8 cellular contexts compared by ENCODE assay signal in genomic region chr13:30306762-30307193, GRCh38. TPM values are rescaled to one million over a fixed set of nuclear protein-coding genes. Genes with fewer than 3 reads are reported as not detected.
DNase-seq lines count a peak whose midpoint lies in the region; ATAC-seq and TF ChIP-seq lines count a peak whose summit lies in the region.

No MANE protein-coding gene starts in this region.

- TF ChIP-seq CTCF in OCI-LY7 (conservative IDR thresholded peaks at IDR 0.05; ENCODE audit: low read length) (no peak), epithelial cell of proximal tubule (conservative IDR thresholded peaks at IDR 0.05; ENCODE audit: low read depth, low read length) (no peak)

- peak; percentile 80 for ATAC-seq in GM21576 (IDR thresholded peaks at IDR 0.05; ENCODE audit: unreplicated experiment)

- H3K4me2 ChIP-seq in OCI-LY7 (ENCODE audit: low read length) = peak overlapping the region; percentile 98

- peak overlapping the region; percentile 86; the same call in 1 of the 2 replicates for H2AFZ ChIP-seq in OCI-LY7 (ENCODE audit: low read length)

- peak overlapping the region; percentile 80 to 91 (median 85) for H3K27ac Mint-ChIP-seq in IgD-negative memory B cell

- H3K4me1 Mint-ChIP-seq in IgD-negative memory B cell = peaks cover 29 to 39% (median 36%) of the 10 kb centered on the region in 3 donors

- peaks cover 65% of the 10 kb centered on the region for H3K79me2 ChIP-seq in OCI-LY7 (ENCODE audit: insufficient read depth, low read depth, low read length)

- H4K20me1 ChIP-seq in OCI-LY7 (ENCODE audit: insufficient read depth, low read length) = no peaks in the 10 kb centered on the region

- peak overlapping the region; percentile 89 to 95 (median 94) for H3K4me3 Mint-ChIP-seq in IgD-negative memory B cell

- H3K9me3 Mint-ChIP-seq in IgD-negative memory B cell = no peaks in the 10 kb centered on the region

- no peaks in the 10 kb centered on the region for H3K36me3 Mint-ChIP-seq in IgD-negative memory B cell

- intact Hi-C loops in OCI-LY7 (cut with micrococcal nuclease; ENCODE audit: unreplicated experiment) = loop anchor here (1.0 to 10.0 kb wide), 7 partner anchors 26 to 712 kb away; partner anchors contain the start of genes HMGB1, SLC7A1, UBE2L5 and USPL1

- DNase-seq in DMS114 treated with DMSO at 0.1 percent for 48 hours (lab: John Stamatoyannopoulos, UW; ENCODE audit: unreplicated experiment) (peak; percentile 63), OCI-LY7 (ENCODE audit: low spot score) (peak; percentile 98), activated T-cell treated with anti-CD3 and anti-CD28 coated beads for 4 hours (peak; percentile 88), epithelial cell of proximal tubule (ENCODE audit: low read depth) (peak; percentile 38)
- DNase-seq in stimulated activated CD8-positive, alpha-beta memory T cell treated with anti-CD3 and anti-CD28 coated beads, Interleukin-2, amount 100 ng/mL, for 48 hours (ENCODE audit: low read depth in 2 of 2) = peak; percentile 86 to 87

- H3K9me2 ChIP-seq in OCI-LY7 (ENCODE audit: insufficient read depth, low read length) = no peaks in the 10 kb centered on the region

- peaks cover 10% of the 10 kb centered on the region for H3K36me3 ChIP-seq in OCI-LY7 (ENCODE audit: insufficient read depth, low read length)

- no TSS peak for BruUV-seq in OCI-LY7 (replicated peaks; lab: Mats Ljungman, UMichigan)

- no peaks in the 10 kb centered on the region for H3K9me3 ChIP-seq in OCI-LY7 (ENCODE audit: low read length)
- no peaks in the 10 kb centered on the region for H3K9me3 ChIP-seq in mononuclear cell (ENCODE audit: low read depth, low read length)

- no peaks in the 10 kb centered on the region for H3K27me3 ChIP-seq in mononuclear cell (ENCODE audit: insufficient read depth, low read length)

- peak overlapping the region; percentile 82 for H3K4me3 ChIP-seq in OCI-LY7 (ENCODE audit: low read depth, low read length, poor library complexity, severe bottlenecking)
- peak overlapping the region; percentile 84 for H3K4me3 ChIP-seq in epithelial cell of proximal tubule (ENCODE audit: low read depth, low read length)
- H3K4me3 ChIP-seq in mononuclear cell (ENCODE audit: low read length) = peak overlapping the region; percentile 86

- H3K27ac ChIP-seq in OCI-LY7 (ENCODE audit: low read depth, low read length, poor library complexity, severe bottlenecking) = peak overlapping the region; percentile 70

- H3K4me1 ChIP-seq in OCI-LY7 (ENCODE audit: insufficient read depth, low read length, poor library complexity, severe bottlenecking) = peaks cover 72% of the 10 kb centered on the region
- peaks cover 32% of the 10 kb centered on the region for H3K4me1 ChIP-seq in mononuclear cell (ENCODE audit: insufficient read depth, low read length)

- POLR2A ChIA-PET in OCI-LY7 (lab: Charles Lee) = interaction anchor here (0.6 to 5.7 kb wide), 19 partner anchors 11 to 880 kb away, joined by 3 to 54 read pairs (median 4); no protein-coding TSS in a partner anchor

- CTCF ChIA-PET in OCI-LY7 (lab: Charles Lee; ENCODE audit: unreplicated experiment) = interaction anchor here (1.6 kb wide), 1 partner anchor 26 kb away, joined by 5 read pairs; no protein-coding TSS in a partner anchor

- no peaks in the 10 kb centered on the region for H3K27me3 Mint-ChIP-seq in IgD-negative memory B cell

RNA-seq across cellular contexts. Expression of gene KATNAL1, which starts 0.6 kb away (rescaled TPM):
- 3.6 TPM for polyA plus RNA-seq in IgD-negative memory B cell
- 13.9 and 25.5 TPM in 2 replicates for total RNA-seq in OCI-LY7 (2014; rRNA removed; shearing (Covaris generic))
- 33.2 and 34.5 TPM in 2 replicates for total RNA-seq in OCI-LY7 (2022)
- 14.5 and 17.8 TPM in 2 replicates for total RNA-seq in epithelial cell of proximal tubule
- 7.0 TPM for total RNA-seq in mononuclear cell

Comparison
In these comparisons a context has a peak if more than half of its experiments do, and no peak if none do; other contexts are left out.
1. Peak in every context shown above with its lines: DNase-seq, ATAC-seq, H3K4me3 ChIP-seq and H3K27ac ChIP-seq.
2. DNase-seq: peak in every context shown above with its lines; median percentile 98 in OCI-LY7; 88 in activated T-cell treated with anti-CD3 and anti-CD28 coated beads for 4 hours; 86 in stimulated activated CD8-positive, alpha-beta memory T cell treated with anti-CD3 and anti-CD28 coated beads, Interleukin-2, amount 100 ng/mL, for 48 hours; 63 in DMS114 treated with DMSO at 0.1 percent for 48 hours; 38 in epithelial cell of proximal tubule.